Comparison of ENCODE assay signal across 11 cellular contexts in the genomic region with DNA sequence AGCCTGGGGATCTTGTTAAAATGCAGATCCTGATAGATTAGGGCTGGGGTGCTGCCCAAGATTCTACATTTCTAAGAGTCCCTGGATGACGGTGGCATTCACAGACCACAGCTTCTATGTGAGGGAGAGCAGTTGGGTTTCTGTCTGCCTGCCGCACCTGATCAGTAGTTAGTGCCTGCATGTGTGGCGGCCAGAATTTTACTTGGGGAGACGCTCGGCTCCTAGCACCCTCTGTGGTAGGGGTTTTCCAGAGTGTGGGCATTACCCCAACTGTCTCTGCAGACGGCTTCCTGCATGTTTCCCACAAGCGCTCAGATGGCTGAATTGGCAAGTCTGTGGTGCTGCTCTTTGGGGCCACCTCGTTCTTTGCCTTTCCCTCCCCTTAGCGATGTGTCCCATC.
DNase-seq lines count a peak whose midpoint lies in the region; ATAC-seq lines count a peak whose summit lies in the region.
"Had no signal": no experiment of that assay in that cellular context is flagged by ENCODE, and none has a peak within 500 bp of the region (broad histone marks: within the 10 kb centered on the region; RNA-seq: fewer than 3 reads in every experiment).

No MANE protein-coding gene starts in this region.

- peak; percentile 58 for ATAC-seq in GM18868 (IDR thresholded peaks at IDR 0.05; ENCODE audit: unreplicated experiment)
- no peak for ATAC-seq in HG03025 (IDR thresholded peaks at IDR 0.05; ENCODE audit: low FRiP score, unreplicated experiment)
- ATAC-seq in GM19035 (IDR thresholded peaks at IDR 0.05; ENCODE audit: unreplicated experiment): no peak
- ATAC-seq: left cardiac atrium had no signal

- H3K27ac ChIP-seq in angular gyrus (ENCODE audit: low read depth, low read length): peak overlapping the region; percentile 2
- H3K27ac ChIP-seq: neutrophil had no signal

- peak; percentile 31 for DNase-seq in activated CD4-positive, alpha-beta T cell treated with anti-CD3 and anti-CD28 coated beads for 48 hours
- peak; percentile 10 to 15 for DNase-seq in stimulated activated CD4-positive, alpha-beta T cell treated with anti-CD3 and anti-CD28 coated beads, Interleukin-15, amount 100 ng/mL, for 1 hour (ENCODE audit: low read depth in 1 of 2, low spot score in 1 of 2)
- DNase-seq in ecto neural progenitor cell (ENCODE audit: low spot score): no peak
- DNase-seq in KG1 (lab: John Stamatoyannopoulos, UW): no peak
- DNase-seq: left cardiac atrium, NCI-H345 had no signal

Comparison
In these comparisons a context has a peak if more than half of its experiments do, and no peak if none do; other contexts are left out.
1. DNase-seq: peak in activated CD4-positive, alpha-beta T cell treated with anti-CD3 and anti-CD28 coated beads for 48 hours (single experiment) and stimulated activated CD4-positive, alpha-beta T cell treated with anti-CD3 and anti-CD28 coated beads, Interleukin-15, amount 100 ng/mL, for 1 hour (2 of 2); none in ecto neural progenitor cell (single experiment) and KG1 (single experiment).